ENCODE assay signal across 8 cellular contexts in genomic region chr7:92621026-92621540, GRCh38. TPM values are rescaled to one million over a fixed set of nuclear protein-coding genes. Genes with fewer than 3 reads are reported as not detected.
DNase-seq lines count a peak whose midpoint lies in the region; ATAC-seq and TF ChIP-seq lines count a peak whose summit lies in the region.

No MANE protein-coding gene starts in this region.

- DNase-seq in DMS153 (lab: John Stamatoyannopoulos, UW) (peak; percentile 55), RWPE1 (ENCODE audit: low spot score) (peak; percentile 41), fibroblast of pulmonary artery (ENCODE audit: low read depth) (peak; percentile 97), nucleus accumbens (lab: John Stamatoyannopoulos, UW) (peak in 42 of 56 donors; percentile 11 to 78 (median 46)), testis (peak; percentile 68)

- H3K9me3 ChIP-seq in KOPT-K1 (ENCODE audit: insufficient read depth, low read length, poor library complexity, severe bottlenecking), result peaks cover 8% of the 10 kb centered on the region
- no peaks in the 10 kb centered on the region for H3K9me3 ChIP-seq in testis

- peak overlapping the region; percentile 92 for H3K27ac Mint-ChIP-seq in activated T-helper 17 cell treated with anti-CD3 and anti-CD28 coated beads, Interleukin-2, amount 50 U/mL, for 72 hours

- peak overlapping the region; percentile 71 for H3K4me3 Mint-ChIP-seq in activated T-helper 17 cell treated with anti-CD3 and anti-CD28 coated beads, Interleukin-2, amount 50 U/mL, for 72 hours

- peak; percentile 65 for ATAC-seq in GM21529 (IDR thresholded peaks at IDR 0.05; ENCODE audit: unreplicated experiment)
- peak; percentile 83 for ATAC-seq in activated T-helper 17 cell treated with anti-CD3 and anti-CD28 coated beads, Interleukin-2, amount 50 U/mL, for 72 hours (replicated peaks)

- H3K36me3 ChIP-seq in KOPT-K1 (ENCODE audit: insufficient read depth, low read length), result peaks cover 91% of the 10 kb centered on the region
- H3K36me3 ChIP-seq in testis (ENCODE audit: low read depth, missing control alignments), result no peaks in the 10 kb centered on the region

- H3K27me3 Mint-ChIP-seq in activated T-helper 17 cell treated with anti-CD3 and anti-CD28 coated beads, Interleukin-2, amount 50 U/mL, for 72 hours, result no peaks in the 10 kb centered on the region

- no peaks in the 10 kb centered on the region for H3K4me1 ChIP-seq in testis

- H3K27ac ChIP-seq in KOPT-K1 (ENCODE audit: low read depth, low read length, poor library complexity, severe bottlenecking), result peak overlapping the region; percentile 98
- H3K27ac ChIP-seq in RWPE1, result no peak overlapping the region
- H3K27ac ChIP-seq in testis, result no peak overlapping the region

- H3K36me3 Mint-ChIP-seq in activated T-helper 17 cell treated with anti-CD3 and anti-CD28 coated beads, Interleukin-2, amount 50 U/mL, for 72 hours (ENCODE audit: low read depth), result peaks cover 91% of the 10 kb centered on the region

- WGBS in testis, 2 donors, result 32 to 35% methylated on average over 3 of the region's 3 CpGs

- H3K9me3 Mint-ChIP-seq in activated T-helper 17 cell treated with anti-CD3 and anti-CD28 coated beads, Interleukin-2, amount 50 U/mL, for 72 hours, result no peaks in the 10 kb centered on the region

- CTCF ChIA-PET in RWPE1 (lab: Yijun Ruan, JAX), result interaction anchor here (0.5 to 2.4 kb wide), 9 partner anchors 9 to 366 kb away, joined by 3 to 18 read pairs (median 3); no protein-coding TSS in a partner anchor

- TF ChIP-seq CTCF in RWPE1 (conservative IDR thresholded peaks at IDR 0.05; ENCODE audit: low read depth) (peak; percentile 92), fibroblast of pulmonary artery (IDR thresholded peaks at IDR 0.05; ENCODE audit: low read length, missing control alignments) (peak; percentile 79), testis (IDR thresholded peaks at IDR 0.05) (peak; percentile 47 to 73 (median 53))

- peaks cover 34% of the 10 kb centered on the region for H3K4me1 Mint-ChIP-seq in activated T-helper 17 cell treated with anti-CD3 and anti-CD28 coated beads, Interleukin-2, amount 50 U/mL, for 72 hours

- H3K4me3 ChIP-seq in fibroblast of pulmonary artery (replicated peaks; ENCODE audit: low read depth, low read length) (no peak overlapping the region), testis (no peak overlapping the region)

- intact Hi-C loops in testis (cut with DNase I; ENCODE audit: low total_unique reads), result no loop called here

- no peak for TF ChIP-seq POLR2A in testis (IDR thresholded peaks at IDR 0.05)

- H3K27me3 ChIP-seq in testis, result no peaks in the 10 kb centered on the region

- POLR2A ChIA-PET in RWPE1 (lab: Yijun Ruan, JAX; ENCODE audit: low non-redundant PET), result no interaction called here

RNA-seq across cellular contexts. Expression of gene FAM133B, which starts 30.9 kb away (rescaled TPM):
- total RNA-seq in activated T-helper 17 cell treated with anti-CD3 and anti-CD28 coated beads, Interleukin-2, amount 50 U/mL, for 72 hours, result 10 to 100 TPM; 27.9 to 31.4 TPM
- total RNA-seq in testis, result 10 to 100 TPM; 20.1 to 24.3 TPM
- polyA plus RNA-seq in testis (ENCODE audit: insufficient read depth, low read depth, low replicate concordance), result 6.0 TPM

Comparison
In these comparisons a context has a peak if more than half of its experiments do, and no peak if none do; other contexts are left out.
1. DNase-seq: peak in every context shown above with its lines; median percentile 97 in fibroblast of pulmonary artery; 68 in testis; 55 in DMS153; 46 in nucleus accumbens; 41 in RWPE1.